In the genomic region with DNA sequence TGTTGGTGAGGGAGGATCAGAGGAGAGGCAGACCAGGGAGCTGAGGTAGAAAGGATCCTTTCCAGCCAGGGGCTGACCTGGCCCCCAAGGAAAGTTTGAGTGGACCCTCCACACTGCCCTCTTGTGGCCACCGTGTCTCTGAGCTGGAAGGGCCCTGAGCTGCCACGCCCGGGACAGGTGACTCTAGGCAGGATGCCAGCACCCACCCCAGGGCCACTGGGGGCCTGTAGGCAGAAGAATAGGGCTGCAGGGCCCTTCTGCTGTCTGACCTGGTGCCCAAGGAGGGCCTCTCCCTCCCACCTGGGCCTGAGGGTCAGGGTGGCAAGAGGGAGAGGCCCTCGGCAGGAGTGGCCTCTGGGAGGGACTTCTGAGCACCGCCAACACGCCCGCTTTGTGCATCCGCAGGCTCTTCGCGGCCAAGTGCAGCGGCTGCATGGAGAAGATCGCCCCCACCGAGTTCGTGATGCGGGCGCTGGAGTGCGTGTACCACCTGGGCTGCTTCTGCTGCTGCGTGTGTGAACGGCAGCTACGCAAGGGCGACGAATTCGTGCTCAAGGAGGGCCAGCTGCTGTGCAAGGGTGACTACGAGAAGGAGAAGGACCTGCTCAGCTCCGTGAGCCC, we compare ENCODE assay signal across 10 cellular contexts.
A peak's percentile ranks its signal among the peaks of the same experiment; 100 is the strongest.
DNase-seq lines count a peak whose midpoint lies in the region; ATAC-seq and TF ChIP-seq lines count a peak whose summit lies in the region.
"Had no signal": no experiment of that assay in that cellular context is flagged by ENCODE, and none has a peak within 500 bp of the region (broad histone marks: within the 10 kb centered on the region; RNA-seq: fewer than 3 reads in every experiment).

No MANE protein-coding gene starts in this region.

- H3K27ac ChIP-seq in Peyer's patch (no peak overlapping the region), left ventricle myocardium inferior (replicated peaks) (no peak overlapping the region)
- H3K27ac ChIP-seq: BLaER1 treated with 17β-estradiol and CSF1 and Interleukin-3, amounts not matched to agents 10 nM and 100 nM; thoracic aorta had no signal

- H3K36me3 ChIP-seq in Peyer's patch, result no peaks in the 10 kb centered on the region
- H3K36me3 ChIP-seq in left ventricle myocardium inferior, result no peaks in the 10 kb centered on the region
- H3K36me3 ChIP-seq: BLaER1 treated with 17β-estradiol and CSF1 and Interleukin-3, amounts not matched to agents 10 nM and 100 nM; thoracic aorta had no signal

- H3K9me3 ChIP-seq in Peyer's patch (no peaks in the 10 kb centered on the region), left ventricle myocardium inferior (replicated peaks) (no peaks in the 10 kb centered on the region)
- H3K9me3 ChIP-seq: BLaER1 treated with 17β-estradiol and CSF1 and Interleukin-3, amounts not matched to agents 10 nM and 100 nM; thoracic aorta had no signal

- DNase-seq in NCI-H1092 treated with DMSO at 0.1 percent for 48 hours (lab: John Stamatoyannopoulos, UW) (peak; percentile 3), NCI-H1092 (lab: John Stamatoyannopoulos, UW) (no peak), Peyer's patch (peak; percentile 35 to 73 (median 65)), left ventricle myocardium inferior (peak; percentile 59), NCI-H526 treated with DMSO at 0.1 percent for 48 hours (lab: John Stamatoyannopoulos, UW) (no peak)
- DNase-seq in activated effector memory CD4-positive, alpha-beta T cell treated with Interleukin-2 at 50 U/mL for 16 hours, result peak; percentile 27
- DNase-seq in stimulated activated CD4-positive, alpha-beta T cell treated with anti-CD3 and anti-CD28 coated beads, Interleukin-1b, Interleukin-23, amount 100 ng/mL, for 24 hours (ENCODE audit: low read depth in 4 of 4, low spot score in 1 of 4), result peak in 3 of 4 experiments; percentile 26 to 47 (median 39)

- H3K4me1 ChIP-seq in Peyer's patch, result no peaks in the 10 kb centered on the region
- H3K4me1 ChIP-seq in left ventricle myocardium inferior, result no peaks in the 10 kb centered on the region
- H3K4me1 ChIP-seq: BLaER1 treated with 17β-estradiol and CSF1 and Interleukin-3, amounts not matched to agents 10 nM and 100 nM had no signal

- H3K4me3 ChIP-seq in Peyer's patch (no peak overlapping the region), left ventricle myocardium inferior (no peak overlapping the region)
- H3K4me3 ChIP-seq: BLaER1 treated with 17β-estradiol and CSF1 and Interleukin-3, amounts not matched to agents 10 nM and 100 nM; thoracic aorta had no signal

- ATAC-seq in HG02763 (IDR thresholded peaks at IDR 0.05; ENCODE audit: unreplicated experiment), result no peak

- intact Hi-C loops in left ventricle myocardium inferior (cut with micrococcal nuclease), result no loop called here

- TF ChIP-seq POLR2A in Peyer's patch (IDR thresholded peaks at IDR 0.05), result no peak

- peak in 5 of 6 experiments; percentile 39 to 60 (median 58) for TF ChIP-seq CTCF in Peyer's patch (IDR thresholded peaks at IDR 0.05)
- peak; percentile 77 for TF ChIP-seq CTCF in left ventricle myocardium inferior (IDR thresholded peaks at IDR 0.05; ENCODE audit: borderline replicate concordance)

- H3K27me3 ChIP-seq in Peyer's patch, result no peaks in the 10 kb centered on the region
- peaks cover 83% of the 10 kb centered on the region for H3K27me3 ChIP-seq in left ventricle myocardium inferior (ENCODE audit: low read depth)

Comparison
In these comparisons a context has a peak if more than half of its experiments do, and no peak if none do; other contexts are left out.
1. DNase-seq: peak in NCI-H1092 treated with DMSO at 0.1 percent for 48 hours (single experiment), Peyer's patch (3 of 3), activated effector memory CD4-positive, alpha-beta T cell treated with Interleukin-2 at 50 U/mL for 16 hours (single experiment), left ventricle myocardium inferior (single experiment) and stimulated activated CD4-positive, alpha-beta T cell treated with anti-CD3 and anti-CD28 coated beads, Interleukin-1b, Interleukin-23, amount 100 ng/mL, for 24 hours (3 of 4); none in NCI-H1092 (single experiment) and NCI-H526 treated with DMSO at 0.1 percent for 48 hours (single experiment).